2 cellular contexts compared by ENCODE assay signal in genomic region chr4:40136202-40136601, GRCh38.
A peak's percentile ranks its signal among the peaks of the same experiment; 100 is the strongest.
DNase-seq lines count a peak whose midpoint lies in the region; ATAC-seq, FAIRE-seq and TF ChIP-seq lines count a peak whose summit lies in the region.
"Not testable (repeated sequence)": the region's sequence is repeated elsewhere in the genome, so short reads cannot be mapped to it uniquely, and the experiment has no call there.

No MANE protein-coding gene starts in this region.

- H3K4me2 ChIP-seq in K562 (ENCODE audit: insufficient read depth, low read length) = not testable (repeated sequence)

- not testable (repeated sequence) for H3K27me3 ChIP-seq in K562 (ENCODE audit: control insufficient read depth in 2 of 2, insufficient read depth in 2 of 2, low read length in 2 of 2)

- H3K27me3 Mint-ChIP-seq in T-helper 17 cell = not testable (repeated sequence)

- not testable (repeated sequence) for H3K9ac ChIP-seq in K562 (ENCODE audit: insufficient read depth in 1 of 2, low read depth in 2 of 2, low read length in 2 of 2)

- not testable (repeated sequence) for H3K4me1 Mint-ChIP-seq in T-helper 17 cell

- POLR2A ChIA-PET in K562 (lab: Yijun Ruan, JAX) = not testable (repeated sequence)

- not testable (repeated sequence) for DNase-seq in T-helper 17 cell; K562 (ENCODE audit: extremely low read depth in 1 of 4, low spot score in 3 of 4)

- H3K27ac ChIP-seq in K562 (ENCODE audit: extremely low read depth, low read depth, low read length) = not testable (repeated sequence)

- 93% methylated on average over 9 of the region's 9 CpGs for WGBS in K562 (ENCODE audit: insufficient coverage, low coverage, missing lambda C conversion rate)

- not testable (repeated sequence) for TF ChIP-seq CTCF in K562 (IDR thresholded peaks at IDR 0.05 in 2 of 3, conservative IDR thresholded peaks at IDR 0.05 in 1 of 3; ENCODE audit: insufficient read depth in 2 of 3, low read depth in 1 of 3, low read length in 3 of 3)

- H4K20me1 ChIP-seq in K562 (replicated peaks; ENCODE audit: control insufficient read depth, insufficient read depth, low read length) = not testable (repeated sequence)

- not testable (repeated sequence) for H3K27ac Mint-ChIP-seq in T-helper 17 cell

- intact Hi-C loops in K562 (cut with micrococcal nuclease) = not testable (repeated sequence)

- H3K4me1 ChIP-seq in K562 (replicated peaks in 1 of 2; ENCODE audit: control insufficient read depth in 2 of 2, insufficient read depth in 2 of 2, low read length in 2 of 2) = not testable (repeated sequence)

- not testable (repeated sequence) for H3K36me3 Mint-ChIP-seq in T-helper 17 cell (ENCODE audit: low read depth)

- not testable (repeated sequence) for ATAC-seq in T-helper 17 cell, K562

- not testable (repeated sequence) for H2AFZ ChIP-seq in K562 (ENCODE audit: low read depth, low read length)

- H3K9me3 ChIP-seq in T-helper 17 cell (ENCODE audit: control insufficient read depth, low read length, poor library complexity, severe bottlenecking); K562 (replicated peaks; ENCODE audit: control insufficient read depth, insufficient read depth, low read depth, low read length): not testable (repeated sequence)

- H3K79me2 ChIP-seq in K562 (ENCODE audit: control insufficient read depth, insufficient read depth, low read length) = not testable (repeated sequence)

- TF ChIP-seq RAD21 in K562 (CRISPR knock-in tag; conservative IDR thresholded peaks at IDR 0.05 in 1 of 2, IDR thresholded peaks at IDR 0.05 in 1 of 2) = not testable (repeated sequence)

- not testable (repeated sequence) for TF ChIP-seq EP300 in K562 (IDR thresholded peaks at IDR 0.05; ENCODE audit: low read length)

- in situ Hi-C loops in K562 (cut with MboI) = not testable (repeated sequence)

- H3K4me3 ChIP-seq in K562 = not testable (repeated sequence)

- H3K36me3 ChIP-seq in K562 (ENCODE audit: control insufficient read depth, insufficient read depth, low read length) = not testable (repeated sequence)

- CTCF ChIA-PET in K562 (lab: Yijun Ruan, JAX; ENCODE audit: low intra/inter-chr PET ratio) = not testable (repeated sequence)

- BruUV-seq in K562 (replicated peaks; lab: Mats Ljungman, UMichigan) = not testable (repeated sequence)

- not testable (repeated sequence) for H3K9me1 ChIP-seq in K562 (ENCODE audit: control insufficient read depth, insufficient read depth, low read length)

- H3K4me3 Mint-ChIP-seq in T-helper 17 cell = peak overlapping the region; percentile 41

- FAIRE-seq in K562 (lab: Jason Lieb, UNC) = not testable (repeated sequence)

- TF ChIP-seq POLR2A in K562 (conservative IDR thresholded peaks at IDR 0.05) = not testable (repeated sequence)

TF ChIP-seq in K562, 482 proteins besides CTCF, POLR2A, EP300 and RAD21:
- TF ChIP-seq, protein P1, sequence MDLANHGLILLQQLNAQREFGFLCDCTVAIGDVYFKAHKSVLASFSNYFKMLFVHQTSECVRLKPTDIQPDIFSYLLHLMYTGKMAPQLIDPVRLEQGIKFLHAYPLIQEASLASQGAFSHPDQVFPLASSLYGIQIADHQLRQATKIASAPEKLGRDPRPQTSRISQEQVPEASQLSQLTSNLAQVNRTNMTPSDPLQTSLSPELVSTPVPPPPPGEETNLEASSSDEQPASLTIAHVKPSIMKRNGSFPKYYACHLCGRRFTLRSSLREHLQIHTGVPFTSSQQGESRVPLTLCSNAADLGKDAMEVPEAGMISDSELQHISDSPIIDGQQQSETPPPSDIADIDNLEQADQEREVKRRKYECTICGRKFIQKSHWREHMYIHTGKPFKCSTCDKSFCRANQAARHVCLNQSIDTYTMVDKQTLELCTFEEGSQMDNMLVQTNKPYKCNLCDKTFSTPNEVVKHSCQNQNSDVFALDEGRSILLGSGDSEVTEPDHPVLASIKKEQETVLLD (IDR thresholded peaks at IDR 0.05) = peak; percentile 18; the same call in 1 of the 2 replicates
- peak; percentile 95 for TF ChIP-seq DACH1 (IDR thresholded peaks at IDR 0.05; ENCODE audit: partially characterized antibody)
